Comparison of ENCODE assay signal across 8 cellular contexts in the genomic region with DNA sequence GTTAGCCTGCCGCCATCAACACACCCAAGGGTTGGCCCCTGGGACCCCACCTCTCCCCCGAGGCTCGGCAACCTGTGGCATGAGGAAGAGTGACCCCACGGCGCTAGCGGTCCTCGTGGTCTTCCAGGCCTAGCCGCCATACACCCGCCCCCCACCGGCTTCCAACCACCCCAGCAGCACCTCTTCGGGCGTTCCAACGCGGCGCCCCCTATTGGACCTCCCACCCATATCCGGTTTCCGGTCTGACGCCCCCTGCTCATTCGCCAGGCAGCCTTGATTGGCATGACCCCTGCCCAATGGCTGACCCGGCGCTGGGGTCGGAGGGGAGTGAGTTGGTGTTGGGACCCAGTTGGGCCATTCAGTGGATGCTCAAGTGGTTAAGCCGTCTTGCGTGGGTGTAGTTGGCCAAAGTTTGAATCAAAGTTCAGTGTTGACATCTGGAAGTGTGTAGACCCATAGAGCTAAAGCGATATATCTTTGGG. TPM values are rescaled to one million over a fixed set of nuclear protein-coding genes. Genes with fewer than 3 reads are reported as not detected.
A peak's percentile ranks its signal among the peaks of the same experiment; 100 is the strongest.
DNase-seq lines count a peak whose midpoint lies in the region; ATAC-seq and TF ChIP-seq lines count a peak whose summit lies in the region.

Gene GNAS-AS1 (minus strand): TSS at position 210 of the 482 bp plus-strand sequence.

- peak within 1 kb of the TSS; percentile 13; the same call in 1 of the 2 replicates for H2AK5ac ChIP-seq in IMR-90 (ENCODE audit: low read depth, low read length)

- H2BK15ac ChIP-seq in IMR-90 (ENCODE audit: low read depth, low read length) = no peak within 1 kb of the TSS

- H3K4me1 Mint-ChIP-seq in CD8-positive, alpha-beta T cell (ENCODE audit: low read depth) = peaks cover 32% of the 10 kb centered on the region

- H3K9ac ChIP-seq in IMR-90 (ENCODE audit: low read depth, low read length) (peak within 1 kb of the TSS; percentile 58), colonic mucosa (ENCODE audit: low read depth in 2 of 2, low read length in 2 of 2) (no peak within 1 kb of the TSS)

- peak within 1 kb of the TSS; percentile 91 for H3K4me3 Mint-ChIP-seq in CD8-positive, alpha-beta T cell

- H3K79me1 ChIP-seq in IMR-90 (ENCODE audit: low read depth in 1 of 2, low read length in 2 of 2) = peaks cover 0 to 17% of the 10 kb centered on the region in 2 experiments; a peak in 3 of 4 replicates

- H3K18ac ChIP-seq in IMR-90 (ENCODE audit: low read depth, low read length) = no peak within 1 kb of the TSS

- TF ChIP-seq CTCF in CD8-positive, alpha-beta T cell (IDR thresholded peaks at IDR 0.05) = no peak
- TF ChIP-seq CTCF in IMR-90 (conservative IDR thresholded peaks at IDR 0.05; ENCODE audit: low read depth, low read length) (no peak), colonic mucosa (IDR thresholded peaks at IDR 0.05) (no peak), right lobe of liver (IDR thresholded peaks at IDR 0.05) (no peak)

- no peaks in the 10 kb centered on the region for H3K9me3 Mint-ChIP-seq in CD8-positive, alpha-beta T cell

- ATAC-seq in CD8-positive, alpha-beta T cell = peak; percentile 91
- ATAC-seq in GM21447 (IDR thresholded peaks at IDR 0.05; ENCODE audit: unreplicated experiment) (peak; percentile 89), IMR-90 (ENCODE audit: low read depth) (peak; percentile 89), right lobe of liver (peak; percentile 16 to 50 (median 40))

- H2BK20ac ChIP-seq in IMR-90 (ENCODE audit: low read depth, low read length) = no peak within 1 kb of the TSS

- H3K4ac ChIP-seq in IMR-90 (ENCODE audit: low read depth, low read length) = peak within 1 kb of the TSS; percentile 50

- no peak for TF ChIP-seq RAD21 in IMR-90 (IDR thresholded peaks at IDR 0.05; ENCODE audit: low read length)

- H2BK5ac ChIP-seq in IMR-90 (ENCODE audit: low read depth, low read length, poor library complexity, severe bottlenecking) = no peak within 1 kb of the TSS

- no peaks in the 10 kb centered on the region for H3K9me3 ChIP-seq in CD8-positive, alpha-beta T cell (ENCODE audit: low read length)
- H3K9me3 ChIP-seq in IMR-90 (ENCODE audit: control insufficient read depth, insufficient read depth, low read length) = no peaks in the 10 kb centered on the region
- H3K9me3 ChIP-seq in colonic mucosa = no peaks in the 10 kb centered on the region
- no peaks in the 10 kb centered on the region for H3K9me3 ChIP-seq in right lobe of liver

- no peak within 1 kb of the TSS for H3K56ac ChIP-seq in IMR-90 (ENCODE audit: extremely low read depth, insufficient read depth, low read length)

- peak within 1 kb of the TSS; percentile 45; the same call in 1 of the 2 replicates for H3K23ac ChIP-seq in IMR-90 (ENCODE audit: low read depth, low read length)

- H2AFZ ChIP-seq in IMR-90 (replicated peaks; ENCODE audit: low read length, poor library complexity) = peak within 1 kb of the TSS; percentile 89

- TF ChIP-seq POLR2A in IMR-90 (IDR thresholded peaks at IDR 0.05; ENCODE audit: low read depth, low read length) (no peak), right lobe of liver (IDR thresholded peaks at IDR 0.05) (no peak)

- POLR2A ChIA-PET in CD8-positive, alpha-beta T cell (lab: Charles Lee) = interaction anchor here (1.4 kb wide), 1 partner anchor 38 kb away, joined by 4 read pairs; no protein-coding TSS in a partner anchor
- POLR2A ChIA-PET in IMR-90 (lab: Charles Lee; ENCODE audit: unreplicated experiment) = no interaction called here

- peaks cover 14% of the 10 kb centered on the region for H3K27me3 Mint-ChIP-seq in CD8-positive, alpha-beta T cell (ENCODE audit: low read depth)

- no peak within 1 kb of the TSS for H3K14ac ChIP-seq in IMR-90 (replicated peaks; ENCODE audit: low read depth, low read length)

- H3K4me2 ChIP-seq in IMR-90 (ENCODE audit: low read depth, low read length) = peak within 1 kb of the TSS; percentile 81

- peaks cover 11% of the 10 kb centered on the region for H3K27me3 ChIP-seq in CD8-positive, alpha-beta T cell (ENCODE audit: insufficient read depth, low read length)
- H3K27me3 ChIP-seq in IMR-90 (ENCODE audit: control insufficient read depth, insufficient read depth, low read length) (peaks cover 36% of the 10 kb centered on the region), colonic mucosa (peaks cover 35% of the 10 kb centered on the region), right lobe of liver (no peaks in the 10 kb centered on the region)

- H4K8ac ChIP-seq in IMR-90 (ENCODE audit: low read depth in 2 of 2, low read length in 2 of 2) = peak within 1 kb of the TSS; percentile 76 to 86

- intact Hi-C loops in CD8-positive, alpha-beta T cell (cut with DNase I, micrococcal nuclease) = loop anchor here (2.0 to 5.0 kb wide), 4 partner anchors 200 to 618 kb away; partner anchors contain the start of gene STX16 (in 1 of the 2)
- intact Hi-C loops in IMR-90 (cut with micrococcal nuclease) = loop anchor here (5.0 kb wide), 1 partner anchor 158 kb away; the partner anchor contains the start of gene NPEPL1
- intact Hi-C loops in colonic mucosa (cut with DNase I) = loop anchor here (10.0 kb wide), 2 partner anchors 366 to 616 kb away; no protein-coding TSS in a partner anchor
- intact Hi-C loops in right lobe of liver (cut with DNase I) = loop anchor here (10.0 kb wide), 2 partner anchors 366 to 376 kb away; no protein-coding TSS in a partner anchor

- no peak within 1 kb of the TSS for H3K27ac ChIP-seq in CD8-positive, alpha-beta T cell (ENCODE audit: low read depth, low read length)
- H3K27ac ChIP-seq in IMR-90 (ENCODE audit: insufficient read depth, low read length) (peak within 1 kb of the TSS; percentile 7; the same call in 1 of the 2 replicates), colonic mucosa (no peak within 1 kb of the TSS), right lobe of liver (no peak within 1 kb of the TSS)

- peak; percentile 61 to 87 (median 77) for DNase-seq in CD8-positive, alpha-beta T cell
- DNase-seq in IMR-90 (peak; percentile 87), colonic mucosa (peak; percentile 84), right lobe of liver (peak in 2 of 3 donors; percentile 42 to 71), NCI-H2107 (lab: John Stamatoyannopoulos, UW) (no peak)
- DNase-seq in activated CD4-positive, alpha-beta T cell treated with anti-CD3 and anti-CD28 coated beads for 4 hours = peak; percentile 74 to 77
- DNase-seq in stimulated activated CD4-positive, alpha-beta T cell treated with anti-CD3 and anti-CD28 coated beads, Interleukin-4, amount 100 ng/mL, for 48 hours (ENCODE audit: low read depth in 2 of 2) = peak; percentile 82

- H3K9me1 ChIP-seq in IMR-90 (ENCODE audit: insufficient read depth, low read length) = 0 out of 2 replicates have a peak, but pooled peaks cover 2% of the 10 kb centered on the region

- H4K20me1 ChIP-seq in IMR-90 (ENCODE audit: insufficient read depth, low read length) = no peaks in the 10 kb centered on the region; the same call in 1 of the 2 replicates

- BruUV-seq in IMR-90 (replicated peaks; lab: Mats Ljungman, UMichigan) = no TSS peak

- peak within 1 kb of the TSS; percentile 55 for H3K4me3 ChIP-seq in CD8-positive, alpha-beta T cell (ENCODE audit: low read depth, low read length)
- H3K4me3 ChIP-seq in IMR-90 (ENCODE audit: insufficient read depth, low read depth, low read length) (peak within 1 kb of the TSS; percentile 88), colonic mucosa (peak within 1 kb of the TSS; percentile 38), right lobe of liver (peak within 1 kb of the TSS; percentile 9 to 36 (median 21))

- no peak within 1 kb of the TSS for H2BK120ac ChIP-seq in IMR-90 (ENCODE audit: low read depth, low read length)

- CTCF ChIA-PET in CD8-positive, alpha-beta T cell (lab: Charles Lee) = interaction anchor here (0.7 to 0.9 kb wide), 2 partner anchors 17 to 200 kb away, joined by 3 read pairs; no protein-coding TSS in a partner anchor
- CTCF ChIA-PET in IMR-90 (lab: Yijun Ruan, JAX) = no interaction called here

- H3K36me3 ChIP-seq in CD8-positive, alpha-beta T cell (ENCODE audit: insufficient read depth, low read length) = no peaks in the 10 kb centered on the region
- H3K36me3 ChIP-seq in IMR-90 (ENCODE audit: control insufficient read depth, insufficient read depth, low read length) (peaks cover 1% of the 10 kb centered on the region; the same call in 1 of the 2 replicates), colonic mucosa (no peaks in the 10 kb centered on the region), right lobe of liver (no peaks in the 10 kb centered on the region)

- dilution Hi-C loops in IMR-90 (cut with HindIII; ENCODE audit: low sequenced_read_pairs, unreplicated experiment) = no loop called here

- H3K27ac Mint-ChIP-seq in CD8-positive, alpha-beta T cell = peak within 1 kb of the TSS; percentile 52

- H2AK9ac ChIP-seq in IMR-90 (replicated peaks; ENCODE audit: low read depth, low read length, poor library complexity) = peak within 1 kb of the TSS; percentile 88

- H4K91ac ChIP-seq in IMR-90 (ENCODE audit: insufficient read depth, low read depth, low read length) = peak within 1 kb of the TSS; percentile 3; the same call in 1 of the 2 replicates

- H4K5ac ChIP-seq in IMR-90 (ENCODE audit: low read depth, low read length) = peak within 1 kb of the TSS; percentile 91

- no peaks in the 10 kb centered on the region for H3K36me3 Mint-ChIP-seq in CD8-positive, alpha-beta T cell

- in situ Hi-C loops in IMR-90 (cut with MboI; ENCODE audit: low sequenced_read_pairs) = loop anchor here (10.0 kb wide), 2 partner anchors 376 to 626 kb away; partner anchors contain the start of gene ANKRD60

- WGBS in IMR-90 (ENCODE audit: extremely low coverage in 2 of 2, insufficient read length in 1 of 2), 2 experiments = 43% methylated on average over 6 of the region's 25 CpGs; no CpG with 5 or more reads in 1 of the 2 experiments
- 60% methylated on average over 1 of the region's 25 CpGs for WGBS in right lobe of liver (ENCODE audit: insufficient coverage, low coverage, low lambda C conversion rate, missing lambda C conversion rate)

- peaks cover 37% of the 10 kb centered on the region for H3K4me1 ChIP-seq in CD8-positive, alpha-beta T cell (ENCODE audit: insufficient read depth, low read length)
- peaks cover 2% of the 10 kb centered on the region; the same call in 1 of the 2 replicates for H3K4me1 ChIP-seq in IMR-90 (ENCODE audit: control insufficient read depth, insufficient read depth, low read length)
- H3K4me1 ChIP-seq in colonic mucosa = no peaks in the 10 kb centered on the region
- H3K4me1 ChIP-seq in right lobe of liver = peaks cover 0 to 3% (median 0%) of the 10 kb centered on the region in 4 donors

TF ChIP-seq in IMR-90, 13 proteins besides CTCF, POLR2A, EP300 and RAD21 (continues in another document):
- TF ChIP-seq MAZ (IDR thresholded peaks at IDR 0.05; ENCODE audit: borderline replicate concordance, low read depth, low read length) (peak; percentile 36; the same call in 1 of the 2 replicates), SMC3 (IDR thresholded peaks at IDR 0.05; ENCODE audit: low read depth, low read length) (no peak), MXI1 (IDR thresholded peaks at IDR 0.05; ENCODE audit: borderline replicate concordance, low read depth, low read length) (no peak)

RNA-seq across cellular contexts. Expression of gene GNAS-AS1, which starts in this region (rescaled TPM):
- under 1 TPM in 1 of 2 experiments, not detected in 1; 0.28 TPM for total RNA-seq in CD8-positive, alpha-beta T cell
- total RNA-seq in IMR-90 (2012; rRNA removed) (0.54 and 0.83 TPM in 2 replicates), colonic mucosa (1 to 10 TPM in 1 of 2 donors, under 1 TPM in 1; 0.88 to 1.7 TPM), right lobe of liver (under 1 TPM in 3 of 6 experiments, not detected in 3; 0.23 to 0.37 (median 0.27) TPM)
- polyA plus RNA-seq in IMR-90 (2012; rRNA removed) = 0.60 and 0.90 TPM in 2 replicates
- polyA plus RNA-seq in IMR-90 (2012; cell fraction: cytosol; rRNA removed) = 0.57 and 0.74 TPM in 2 replicates
- 0.90 and 1.0 TPM in 2 replicates for polyA plus RNA-seq in IMR-90 (2012; cell fraction: nucleus; rRNA removed; ENCODE audit: low replicate concordance)

Comparison
In these comparisons a context has a peak if more than half of its experiments do, and no peak if none do; other contexts are left out.
1. Peak in DNase-seq, ATAC-seq and H3K4me3 ChIP-seq in CD8-positive, alpha-beta T cell; RNA of the gene not detected or under 1 TPM.
2. Peak in DNase-seq, ATAC-seq and H3K4me3 ChIP-seq in right lobe of liver; RNA of the gene not detected or under 1 TPM.
3. ATAC-seq: peak in every context shown above with its lines; median percentile 91 in CD8-positive, alpha-beta T cell; 89 in GM21447; 89 in IMR-90; 40 in right lobe of liver.
4. H3K4me3 ChIP-seq: peak in every context shown above with its lines; median percentile 88 in IMR-90; 55 in CD8-positive, alpha-beta T cell; 38 in colonic mucosa; 21 in right lobe of liver.